Comparison of ENCODE assay signal across 8 cellular contexts in genomic region chr1:71081697-71082080, GRCh38. TPM values are rescaled to one million over a fixed set of nuclear protein-coding genes. Genes with fewer than 3 reads are reported as not detected.
DNase-seq lines count a peak whose midpoint lies in the region; ATAC-seq and TF ChIP-seq lines count a peak whose summit lies in the region.

No MANE protein-coding gene starts in this region.

- peak overlapping the region; percentile 82 for H3K4me3 ChIP-seq in HAP-1
- H3K4me3 ChIP-seq in fibroblast of the aortic adventitia (ENCODE audit: low read depth, low read length) = peak overlapping the region; percentile 86
- H3K4me3 ChIP-seq in prostate gland = peak overlapping the region; percentile 77 to 91

- no peaks in the 10 kb centered on the region for H3K9me3 ChIP-seq in HAP-1
- no peaks in the 10 kb centered on the region for H3K9me3 ChIP-seq in prostate gland

- DNase-seq in HAP-1 (ENCODE audit: low spot score in 2 of 2) (no peak), WTC11 (ENCODE audit: low spot score) (peak; percentile 15), fibroblast of the aortic adventitia (ENCODE audit: low read depth) (no peak), prostate gland (ENCODE audit: low spot score) (no peak), Kasumi-1 (lab: John Stamatoyannopoulos, UW) (no peak)

- in situ Hi-C loops in HAP-1 (cut with MboI; ENCODE audit: low sequenced_read_pairs) = no loop called here

- H3K4me1 Mint-ChIP-seq in WTC11 = peaks cover 8% of the 10 kb centered on the region

- ATAC-seq in WTC11 = no peak
- ATAC-seq in HG02884 (IDR thresholded peaks at IDR 0.05; ENCODE audit: unreplicated experiment) = no peak
- ATAC-seq in HG03378 (IDR thresholded peaks at IDR 0.05; ENCODE audit: unreplicated experiment) = no peak
- ATAC-seq in GM18520 (IDR thresholded peaks at IDR 0.05; ENCODE audit: unreplicated experiment) = no peak

- H3K4me3 Mint-ChIP-seq in WTC11 = peak overlapping the region; percentile 87

- CTCF ChIA-PET in WTC11 (lab: Charles Lee) = interaction anchor here (0.6 to 1.3 kb wide), 6 partner anchors 10 to 396 kb away, joined by 3 to 5 read pairs (median 3); no protein-coding TSS in a partner anchor

- intact Hi-C loops in prostate gland (cut with DNase I) = no loop called here

- H3K36me3 Mint-ChIP-seq in WTC11 = peaks cover 12% of the 10 kb centered on the region

- POLR2A ChIA-PET in WTC11 (lab: Charles Lee) = no interaction called here

- H3K27ac Mint-ChIP-seq in WTC11 = no peak overlapping the region; the same call in 1 of the 2 replicates

- H3K9me3 Mint-ChIP-seq in WTC11 = peaks cover 7% of the 10 kb centered on the region

- H3K27ac ChIP-seq in prostate gland = no peak overlapping the region

- no peak for TF ChIP-seq POLR2A in prostate gland (IDR thresholded peaks at IDR 0.05)

- H3K4me1 ChIP-seq in HAP-1 (peaks cover 14% of the 10 kb centered on the region), prostate gland (replicated peaks) (no peaks in the 10 kb centered on the region)

- H3K36me3 ChIP-seq in HAP-1 (replicated peaks) = peaks cover 20% of the 10 kb centered on the region
- no peaks in the 10 kb centered on the region for H3K36me3 ChIP-seq in prostate gland

- H3K27me3 ChIP-seq in HAP-1 (ENCODE audit: low read depth) (no peaks in the 10 kb centered on the region), prostate gland (replicated peaks; ENCODE audit: insufficient read depth) (no peaks in the 10 kb centered on the region)

- H3K27me3 Mint-ChIP-seq in WTC11 (ENCODE audit: low read depth) = peaks cover 46% of the 10 kb centered on the region

- TF ChIP-seq CTCF in WTC11 (IDR thresholded peaks at IDR 0.05) (no peak), fibroblast of the aortic adventitia (IDR thresholded peaks at IDR 0.05; ENCODE audit: insufficient read depth, low read length) (no peak), prostate gland (IDR thresholded peaks at IDR 0.05) (no peak)

- 66% methylated on average over 7 of the region's 7 CpGs for WGBS in prostate gland

TF ChIP-seq in WTC11, 78 proteins besides CTCF, POLR2A, EP300 and RAD21:
- TF ChIP-seq ZNF317 (CRISPR knock-in tag; IDR thresholded peaks at IDR 0.05; ENCODE audit: borderline replicate concordance, low read depth) (no peak), ZNF121 (CRISPR knock-in tag; IDR thresholded peaks at IDR 0.05) (no peak), ZNF281 (CRISPR knock-in tag; IDR thresholded peaks at IDR 0.05) (no peak), ZBTB43 (CRISPR knock-in tag; IDR thresholded peaks at IDR 0.05) (no peak), NR1H2 (CRISPR knock-in tag; IDR thresholded peaks at IDR 0.05) (no peak), IRF2 (CRISPR knock-in tag; IDR thresholded peaks at IDR 0.05; ENCODE audit: borderline replicate concordance, low read depth) (no peak), JAZF1 (CRISPR knock-in tag; IDR thresholded peaks at IDR 0.05) (no peak)

RNA-seq across cellular contexts. Expression of gene ZRANB2, which starts 0.9 kb away (rescaled TPM):
- total RNA-seq in WTC11 (2021) = 77.3 to 85.8 TPM (median 80.1 TPM) in 3 replicates
- 49.3 and 61.5 TPM in 2 replicates for total RNA-seq in fibroblast of the aortic adventitia (ENCODE audit: low replicate concordance)
- total RNA-seq in prostate gland = 10 to 100 TPM; 39.9 to 72.8 TPM

RNA-seq across cellular contexts. Expression of gene PTGER3, which starts 34.1 kb away (rescaled TPM):
- total RNA-seq in WTC11 (2021) = 0.46 to 0.66 TPM (median 0.50 TPM) in 3 replicates
- total RNA-seq in fibroblast of the aortic adventitia (ENCODE audit: low replicate concordance) = 1.5 and 11.7 TPM in 2 replicates
- 1 to 10 TPM; 3.6 to 4.0 TPM for total RNA-seq in prostate gland
